In the genomic region with DNA sequence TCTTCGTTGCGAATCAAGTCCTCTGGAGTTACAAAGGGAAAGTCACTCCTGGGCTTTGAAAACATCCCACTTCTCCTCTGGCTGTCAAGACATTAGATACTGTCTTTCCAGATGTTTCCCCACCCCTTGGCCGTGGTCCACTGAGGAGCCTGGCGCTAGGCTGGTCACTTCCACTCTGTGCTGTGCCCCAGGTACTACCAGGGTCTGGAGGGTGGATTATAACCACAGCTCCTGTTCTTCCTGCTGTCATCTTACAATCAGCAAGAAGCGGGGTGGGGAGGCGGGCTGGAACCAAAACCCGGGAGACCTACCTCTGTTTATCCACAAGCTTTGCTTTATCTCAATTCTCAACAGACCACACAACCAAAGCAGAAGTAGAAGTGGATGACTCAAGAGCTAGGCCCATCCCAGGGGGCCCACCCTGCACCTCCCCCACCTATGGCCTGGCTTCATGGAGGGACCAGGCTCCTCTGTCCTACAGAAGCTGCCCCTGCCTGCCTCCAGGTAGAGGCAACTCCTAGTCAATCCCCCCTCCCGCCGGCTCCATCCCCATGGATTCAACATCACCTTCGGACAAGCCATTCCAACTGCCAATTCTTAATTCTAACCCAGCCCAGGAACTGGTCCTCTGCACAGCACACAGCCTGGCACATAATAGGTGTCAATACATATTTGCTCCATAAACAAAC, we compare ENCODE assay signal across 8 cellular contexts. TPM values are rescaled to one million over a fixed set of nuclear protein-coding genes. Genes with fewer than 3 reads are reported as not detected.
DNase-seq lines count a peak whose midpoint lies in the region; ATAC-seq and TF ChIP-seq lines count a peak whose summit lies in the region.

No MANE protein-coding gene starts in this region.

- no peak for TF ChIP-seq CTCF in AG10803 (conservative IDR thresholded peaks at IDR 0.05; ENCODE audit: low read length)

- H3K36me3 Mint-ChIP-seq in activated naive CD8-positive, alpha-beta T cell treated with anti-CD3 and anti-CD28 coated beads for 36 hours, result peaks cover 32% of the 10 kb centered on the region
- no peaks in the 10 kb centered on the region for H3K36me3 Mint-ChIP-seq in memory B cell

- peak overlapping the region; percentile 25 for H3K27ac Mint-ChIP-seq in activated naive CD8-positive, alpha-beta T cell treated with anti-CD3 and anti-CD28 coated beads for 36 hours
- peak overlapping the region; percentile 89 for H3K27ac Mint-ChIP-seq in memory B cell

- H3K36me3 ChIP-seq in HUES48 (ENCODE audit: control insufficient read depth, insufficient read depth, low read length), result peaks cover 12% of the 10 kb centered on the region

- ATAC-seq in memory B cell (ENCODE audit: low read depth) (peak; percentile 39), HG03139 (IDR thresholded peaks at IDR 0.05; ENCODE audit: unreplicated experiment) (no peak), HG03469 (IDR thresholded peaks at IDR 0.05; ENCODE audit: unreplicated experiment) (no peak), GM19351 (IDR thresholded peaks at IDR 0.05; ENCODE audit: unreplicated experiment) (no peak), GM18909 (IDR thresholded peaks at IDR 0.05; ENCODE audit: poor library complexity, unreplicated experiment) (no peak)

- H3K4me1 ChIP-seq in HUES48 (ENCODE audit: control insufficient read depth, insufficient read depth, low read length), result peaks cover 95% of the 10 kb centered on the region

- no peaks in the 10 kb centered on the region for H3K9me3 Mint-ChIP-seq in activated naive CD8-positive, alpha-beta T cell treated with anti-CD3 and anti-CD28 coated beads for 36 hours
- H3K9me3 Mint-ChIP-seq in memory B cell, result no peaks in the 10 kb centered on the region

- no peaks in the 10 kb centered on the region for H3K9me3 ChIP-seq in HUES48 (ENCODE audit: control insufficient read depth, insufficient read depth, low read length)

- H3K27ac ChIP-seq in HUES48 (ENCODE audit: low read depth, low read length), result peak overlapping the region; percentile 32

- H3K27me3 Mint-ChIP-seq in activated naive CD8-positive, alpha-beta T cell treated with anti-CD3 and anti-CD28 coated beads for 36 hours, result no peaks in the 10 kb centered on the region
- H3K27me3 Mint-ChIP-seq in memory B cell, result no peaks in the 10 kb centered on the region

- H3K4me1 Mint-ChIP-seq in activated naive CD8-positive, alpha-beta T cell treated with anti-CD3 and anti-CD28 coated beads for 36 hours, result peaks cover 70% of the 10 kb centered on the region
- peaks cover 68% of the 10 kb centered on the region for H3K4me1 Mint-ChIP-seq in memory B cell

- H3K27me3 ChIP-seq in HUES48 (ENCODE audit: control insufficient read depth, insufficient read depth, low read length), result no peaks in the 10 kb centered on the region

- DNase-seq in AG10803 (ENCODE audit: low read depth) (no peak), memory B cell (ENCODE audit: low spot score in 2 of 2) (no peak)
- DNase-seq in activated naive CD8-positive, alpha-beta T cell treated with anti-CD3 and anti-CD28 coated beads for 36 hours, result no peak

- no peak overlapping the region for H3K9ac ChIP-seq in HUES48 (ENCODE audit: low read depth, low read length)

- no peak overlapping the region for H3K4me3 Mint-ChIP-seq in activated naive CD8-positive, alpha-beta T cell treated with anti-CD3 and anti-CD28 coated beads for 36 hours
- peak overlapping the region; percentile 67 for H3K4me3 Mint-ChIP-seq in memory B cell

- H3K4me3 ChIP-seq in AG10803 (ENCODE audit: low read length) (peak overlapping the region; percentile 4), HUES48 (ENCODE audit: low read depth, low read length) (no peak overlapping the region)

RNA-seq across cellular contexts. Expression of gene SMAD7, which starts 17.8 kb away (rescaled TPM):
- 1 to 10 TPM; 9.0 to 9.4 TPM for total RNA-seq in activated naive CD8-positive, alpha-beta T cell treated with anti-CD3 and anti-CD28 coated beads for 36 hours
